Comparison of ENCODE assay signal across 31 cellular contexts in genomic region chr10:90801608-90802007, GRCh38. TPM values are rescaled to one million over a fixed set of nuclear protein-coding genes. Genes with fewer than 3 reads are reported as not detected.
"Had no signal": no experiment of that assay in that cellular context is flagged by ENCODE, and none has a peak within 500 bp of the region (broad histone marks: within the 10 kb centered on the region; RNA-seq: fewer than 3 reads in every experiment).

No MANE protein-coding gene starts in this region.

- ATAC-seq: activated CD4-positive, alpha-beta T cell treated with anti-CD3 and anti-CD28 coated beads for 36 hours; activated CD8-positive, alpha-beta memory T cell treated with anti-CD3 and anti-CD28 coated beads, Interleukin-2, amount 10 ng/mL, durations not matched to agents 7 days and 5 days; activated CD8-positive, alpha-beta T cell treated with anti-CD3 and anti-CD28 coated beads, Interleukin-2, amount 10 ng/mL, durations not matched to agents 7 days and 5 days; body of pancreas had no signal

- H3K36me3 Mint-ChIP-seq: activated CD8-positive, alpha-beta memory T cell treated with anti-CD3 and anti-CD28 coated beads, Interleukin-2, amount 10 ng/mL, durations not matched to agents 7 days and 5 days; activated naive CD4-positive, alpha-beta T cell treated with anti-CD3 and anti-CD28 coated beads, Interleukin-2, amount 10 ng/mL, durations not matched to agents 7 days and 5 days; activated naive CD4-positive, alpha-beta T cell treated with anti-CD3 and anti-CD28 coated beads, Interleukin-2, amount 50 U/mL, for 24 hours had no signal

- H3K9me3 Mint-ChIP-seq: activated B cell treated with CpG ODN at 0.5 μM for 24 hours; activated CD4-positive, alpha-beta memory T cell treated with anti-CD3 and anti-CD28 coated beads, Interleukin-2, amount 10 ng/mL, durations not matched to agents 7 days and 5 days; activated CD4-positive, alpha-beta T cell treated with anti-CD3 and anti-CD28 coated beads, Interleukin-2, amount 10 ng/mL, durations not matched to agents 7 days and 5 days; activated naive CD4-positive, alpha-beta T cell treated with anti-CD3 and anti-CD28 coated beads, Interleukin-2, amount 10 ng/mL, durations not matched to agents 7 days and 5 days; activated T-cell treated with anti-CD3 and anti-CD28 coated beads, Interleukin-2, amount 50 U/mL, for 24 hours; activated T-helper 2 cell treated with anti-CD3 and anti-CD28 coated beads, Interferon-gamma antibody, Interleukin-2, Interleukin-4, amounts not matched to agents 10 μg/mL and 5 μg/mL and 100 μg/mL, durations not matched to agents 14 hours and 24 hours and 36 hours; T-helper 1 cell treated with Interleukin-12 subunit alpha and Interleukin-12 subunit beta and Interleukin-4 antibody, amounts not matched to agents 30 μg/mL and 1 μg/mL, for 36 hours; T-helper 2 cell treated with Interferon-gamma antibody and Interleukin-4, amounts not matched to agents 5 μg/mL and 100 μg/mL, for 36 hours had no signal

- DNase-seq: activated B cell treated with CpG ODN at 0.5 μM for 24 hours; activated CD4-positive, alpha-beta memory T cell treated with anti-CD3 and anti-CD28 coated beads, Interleukin-2, amount 10 ng/mL, durations not matched to agents 7 days and 5 days; activated CD4-positive, alpha-beta T cell treated with anti-CD3 and anti-CD28 coated beads for 1 hour; activated CD4-positive, alpha-beta T cell treated with anti-CD3 and anti-CD28 coated beads for 36 hours; activated CD4-positive, alpha-beta T cell treated with anti-CD3 and anti-CD28 coated beads for 48 hours; activated CD4-positive, alpha-beta T cell treated with anti-CD3 and anti-CD28 coated beads, Interleukin-2, amount 10 ng/mL, durations not matched to agents 7 days and 5 days; activated CD4-positive, alpha-beta T cell treated with anti-CD3 and anti-CD28 coated beads, Interleukin-2, amount 50 U/mL, for 48 hours; activated CD8-positive, alpha-beta memory T cell treated with anti-CD3 and anti-CD28 coated beads for 24 hours; activated CD8-positive, alpha-beta memory T cell treated with anti-CD3 and anti-CD28 coated beads, Interleukin-2, amount 10 ng/mL, durations not matched to agents 7 days and 5 days; activated CD8-positive, alpha-beta memory T cell treated with anti-CD3 and anti-CD28 coated beads, Interleukin-2, amount 50 U/mL, for 48 hours; activated CD8-positive, alpha-beta T cell treated with anti-CD3 and anti-CD28 coated beads, Interleukin-2, amount 10 ng/mL, durations not matched to agents 7 days and 5 days; activated effector memory CD4-positive, alpha-beta T cell treated with Interleukin-2 at 50 U/mL for 16 hours; activated gamma-delta T cell; activated naive CD4-positive, alpha-beta T cell treated with anti-CD3 and anti-CD28 coated beads, Interleukin-2, amount 10 ng/mL, durations not matched to agents 7 days and 5 days; activated naive CD4-positive, alpha-beta T cell treated with Interleukin-2 at 50 U/mL for 16 hours; activated T-cell treated with anti-CD3 and anti-CD28 coated beads, Interleukin-2, amount 50 U/mL, for 24 hours; activated T-cell treated with anti-CD3 and anti-CD28 coated beads, Interleukin-2, amount 50 U/mL, for 48 hours; adrenal gland; amniotic stem cell; aorta; body of pancreas; brain microvascular endothelial cell; central memory CD4-positive, alpha-beta T cell; T-helper 1 cell; T-helper 2 cell; T-helper 9 cell had no signal

- H3K4me3 Mint-ChIP-seq: activated B cell treated with CpG ODN at 0.5 μM for 24 hours; activated CD4-positive, alpha-beta memory T cell treated with anti-CD3 and anti-CD28 coated beads, Interleukin-2, amount 10 ng/mL, durations not matched to agents 7 days and 5 days; activated CD4-positive, alpha-beta T cell treated with anti-CD3 and anti-CD28 coated beads for 36 hours; activated CD4-positive, alpha-beta T cell treated with anti-CD3 and anti-CD28 coated beads, Interleukin-2, amount 10 ng/mL, durations not matched to agents 7 days and 5 days; activated CD8-positive, alpha-beta memory T cell treated with anti-CD3 and anti-CD28 coated beads, Interleukin-2, amount 10 ng/mL, durations not matched to agents 7 days and 5 days; activated CD8-positive, alpha-beta T cell treated with anti-CD3 and anti-CD28 coated beads, Interleukin-2, amount 10 ng/mL, durations not matched to agents 7 days and 5 days; activated naive CD4-positive, alpha-beta T cell treated with anti-CD3 and anti-CD28 coated beads, Interleukin-2, amount 10 ng/mL, durations not matched to agents 7 days and 5 days; activated naive CD4-positive, alpha-beta T cell treated with anti-CD3 and anti-CD28 coated beads, Interleukin-2, amount 50 U/mL, for 24 hours; activated naive CD8-positive, alpha-beta T cell; activated T-cell treated with anti-CD3 and anti-CD28 coated beads, Interleukin-2, amount 50 U/mL, for 24 hours; T-helper 1 cell treated with Interleukin-12 subunit alpha and Interleukin-12 subunit beta and Interleukin-4 antibody, amounts not matched to agents 30 μg/mL and 1 μg/mL, for 36 hours; T-helper 2 cell treated with Interferon-gamma antibody and Interleukin-4, amounts not matched to agents 5 μg/mL and 100 μg/mL, for 36 hours had no signal

- H3K27me3 Mint-ChIP-seq: activated CD4-positive, alpha-beta T cell treated with anti-CD3 and anti-CD28 coated beads for 36 hours; activated naive CD8-positive, alpha-beta T cell had no signal

- H3K27ac Mint-ChIP-seq: activated B cell treated with CpG ODN at 0.5 μM for 24 hours; activated CD4-positive, alpha-beta memory T cell treated with anti-CD3 and anti-CD28 coated beads, Interleukin-2, amount 10 ng/mL, durations not matched to agents 7 days and 5 days; activated CD4-positive, alpha-beta T cell treated with anti-CD3 and anti-CD28 coated beads for 36 hours; activated CD4-positive, alpha-beta T cell treated with anti-CD3 and anti-CD28 coated beads, Interleukin-2, amount 10 ng/mL, durations not matched to agents 7 days and 5 days; activated CD8-positive, alpha-beta memory T cell treated with anti-CD3 and anti-CD28 coated beads, Interleukin-2, amount 10 ng/mL, durations not matched to agents 7 days and 5 days; activated CD8-positive, alpha-beta T cell treated with anti-CD3 and anti-CD28 coated beads, Interleukin-2, amount 10 ng/mL, durations not matched to agents 7 days and 5 days; activated naive CD4-positive, alpha-beta T cell treated with anti-CD3 and anti-CD28 coated beads, Interleukin-2, amount 10 ng/mL, durations not matched to agents 7 days and 5 days; activated naive CD4-positive, alpha-beta T cell treated with anti-CD3 and anti-CD28 coated beads, Interleukin-2, amount 50 U/mL, for 24 hours; activated naive CD8-positive, alpha-beta T cell; activated T-cell treated with anti-CD3 and anti-CD28 coated beads, Interleukin-2, amount 50 U/mL, for 24 hours; activated T-helper 2 cell treated with anti-CD3 and anti-CD28 coated beads, Interferon-gamma antibody, Interleukin-2, Interleukin-4, amounts not matched to agents 10 μg/mL and 5 μg/mL and 100 μg/mL, durations not matched to agents 14 hours and 24 hours and 36 hours; T-helper 1 cell treated with Interleukin-12 subunit alpha and Interleukin-12 subunit beta and Interleukin-4 antibody, amounts not matched to agents 30 μg/mL and 1 μg/mL, for 36 hours; T-helper 2 cell treated with Interferon-gamma antibody and Interleukin-4, amounts not matched to agents 5 μg/mL and 100 μg/mL, for 36 hours had no signal

- H3K4me1 Mint-ChIP-seq: activated B cell treated with CpG ODN at 0.5 μM for 24 hours; activated CD4-positive, alpha-beta memory T cell treated with anti-CD3 and anti-CD28 coated beads, Interleukin-2, amount 10 ng/mL, durations not matched to agents 7 days and 5 days; activated CD4-positive, alpha-beta T cell treated with anti-CD3 and anti-CD28 coated beads for 36 hours; activated CD4-positive, alpha-beta T cell treated with anti-CD3 and anti-CD28 coated beads, Interleukin-2, amount 10 ng/mL, durations not matched to agents 7 days and 5 days; activated naive CD4-positive, alpha-beta T cell treated with anti-CD3 and anti-CD28 coated beads, Interleukin-2, amount 10 ng/mL, durations not matched to agents 7 days and 5 days; activated naive CD4-positive, alpha-beta T cell treated with anti-CD3 and anti-CD28 coated beads, Interleukin-2, amount 50 U/mL, for 24 hours had no signal

RNA-seq across cellular contexts. Expression of gene HTR7, which starts 56.2 kb away (rescaled TPM):
- total RNA-seq: activated B cell treated with CpG ODN at 0.5 μM for 24 hours; activated CD4-positive, alpha-beta T cell treated with anti-CD3 and anti-CD28 coated beads for 36 hours; activated CD4-positive, alpha-beta T cell treated with anti-CD3 and anti-CD28 coated beads, Interleukin-2, amount 10 ng/mL, durations not matched to agents 7 days and 5 days; activated CD8-positive, alpha-beta memory T cell treated with anti-CD3 and anti-CD28 coated beads, Interleukin-2, amount 10 ng/mL, durations not matched to agents 7 days and 5 days; activated CD8-positive, alpha-beta T cell treated with anti-CD3 and anti-CD28 coated beads, Interleukin-2, amount 10 ng/mL, durations not matched to agents 7 days and 5 days; activated T-helper 2 cell treated with anti-CD3 and anti-CD28 coated beads, Interferon-gamma antibody, Interleukin-2, Interleukin-4, amounts not matched to agents 10 μg/mL and 5 μg/mL and 100 μg/mL, durations not matched to agents 14 hours and 24 hours and 36 hours; body of pancreas had no signal
